30 cellular contexts compared by ENCODE assay signal in the genomic region with DNA sequence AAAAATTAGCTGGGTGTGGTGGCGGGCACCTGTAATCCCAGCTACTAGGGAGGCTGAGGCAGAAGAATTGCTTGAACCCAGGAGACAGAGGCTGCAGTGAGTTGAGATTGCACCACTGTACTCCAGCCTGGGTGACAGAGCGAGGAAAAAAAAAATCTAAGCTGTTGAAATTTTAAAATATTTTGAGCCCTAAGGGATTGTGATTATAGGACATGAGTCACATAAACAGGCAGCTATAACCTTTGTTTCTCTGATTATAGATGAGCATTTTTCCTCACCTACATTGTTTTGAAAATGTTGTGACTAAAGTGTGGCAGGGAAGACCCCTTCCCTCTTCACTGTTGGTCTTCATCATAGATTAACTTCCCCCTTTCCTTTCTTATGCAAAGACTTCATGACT.
"Had no signal": no experiment of that assay in that cellular context is flagged by ENCODE, and none has a peak within 500 bp of the region (broad histone marks: within the 10 kb centered on the region; RNA-seq: fewer than 3 reads in every experiment).

No MANE protein-coding gene starts in this region.

- H3K27me3 ChIP-seq: ascending aorta, SJCRH30 had no signal

- ATAC-seq: activated CD8-positive, alpha-beta T cell treated with anti-CD3 and anti-CD28 coated beads for 36 hours; activated T-cell treated with anti-CD3 and anti-CD28 coated beads, Interleukin-2, amount 50 U/mL, for 72 hours; activated T-helper 17 cell treated with anti-CD3 and anti-CD28 coated beads, Interleukin-2, amount 50 U/mL, for 72 hours; K562; Panc1 had no signal

- H3K4me3 ChIP-seq: ascending aorta, K562, SJCRH30 had no signal

- FAIRE-seq: K562, TTC549 had no signal

- H3K9me3 ChIP-seq: ascending aorta, SJCRH30, SK-N-SH had no signal

- DNase-seq: activated CD4-positive, alpha-beta T cell treated with anti-CD3 and anti-CD28 coated beads, Interleukin-2, amount 10 ng/mL, durations not matched to agents 24 days and 14 days; activated CD4-positive, alpha-beta T cell treated with anti-CD3 and anti-CD28 coated beads, Interleukin-2, amount 50 U/mL, for 4 hours; activated CD8-positive, alpha-beta T cell treated with anti-CD3 and anti-CD28 coated beads for 36 hours; activated effector memory CD4-positive, alpha-beta T cell treated with anti-CD3 and anti-CD28 coated beads, Interleukin-2, amount 50 U/mL, for 16 hours; activated naive CD4-positive, alpha-beta T cell; activated naive CD4-positive, alpha-beta T cell treated with anti-CD3 and anti-CD28 coated beads, Interleukin-2, amount 50 U/mL, for 16 hours; activated naive CD8-positive, alpha-beta T cell treated with anti-CD3 and anti-CD28 coated beads for 36 hours; activated T-cell treated with anti-CD3 and anti-CD28 coated beads, Interleukin-2, amount 50 U/mL, for 1 hour; activated T-cell treated with anti-CD3 and anti-CD28 coated beads, Interleukin-2, amount 50 U/mL, for 72 hours; amygdala; caudate nucleus; cerebellar nuclear complex; Karpas-422; MM.1S; MV-4-11; NCI-H1092; NCI-H1436 treated with DMSO at 0.1 percent for 48 hours; NCI-H1694 treated with DMSO at 0.1 percent for 48 hours; NCI-H2029; NCI-H345; NCI-H524 treated with DMSO at 0.1 percent for 48 hours; NK-92 treated with Interleukin-12 subunit alpha and Interleukin-12 subunit beta, amount 100 ng/mL, for 24 hours; SHP77; SJCRH30; SK-N-SH had no signal

- H3K36me3 ChIP-seq: ascending aorta, SJCRH30 had no signal

- H3K4me1 ChIP-seq: ascending aorta had no signal

- H3K27ac ChIP-seq: ascending aorta, SJCRH30 had no signal
